Comparison of ENCODE assay signal across 29 cellular contexts in the genomic region with DNA sequence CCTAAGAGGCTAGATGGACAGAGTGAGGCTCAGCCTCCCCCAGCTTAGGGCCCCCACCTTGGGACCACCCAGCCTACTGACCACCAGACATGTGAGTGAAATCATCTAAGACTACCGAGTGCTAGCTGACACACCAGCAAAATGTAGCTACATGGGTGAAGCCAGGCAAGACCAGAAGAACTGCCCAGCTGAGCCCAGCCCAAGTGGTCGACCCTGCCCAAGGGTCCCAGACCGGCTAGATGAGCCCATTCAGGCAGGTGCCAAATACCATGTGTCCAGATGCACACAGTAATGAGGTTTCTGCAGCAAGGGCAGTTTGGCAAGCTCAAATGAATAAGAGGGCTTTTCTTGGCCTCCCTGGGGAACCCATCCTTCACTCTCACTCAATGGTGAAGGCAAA.
"Had no signal": no experiment of that assay in that cellular context is flagged by ENCODE, and none has a peak within 500 bp of the region (broad histone marks: within the 10 kb centered on the region; RNA-seq: fewer than 3 reads in every experiment).

No MANE protein-coding gene starts in this region.

- H3K27me3 Mint-ChIP-seq: activated CD4-positive, alpha-beta memory T cell treated with anti-CD3 and anti-CD28 coated beads for 36 hours; activated CD4-positive, alpha-beta T cell treated with anti-CD3 and anti-CD28 coated beads for 36 hours; activated CD4-positive, alpha-beta T cell treated with anti-CD3 and anti-CD28 coated beads, Interleukin-2, amount 10 ng/mL, durations not matched to agents 24 days and 14 days; activated CD8-positive, alpha-beta memory T cell treated with anti-CD3 and anti-CD28 coated beads, Interleukin-2, amount 10 ng/mL, durations not matched to agents 7 days and 5 days; activated naive CD4-positive, alpha-beta T cell treated with anti-CD3 and anti-CD28 coated beads, Interleukin-2, amount 10 ng/mL, durations not matched to agents 7 days and 5 days; activated naive CD8-positive, alpha-beta T cell treated with anti-CD3 and anti-CD28 coated beads, Interleukin-2, amount 10 ng/mL, durations not matched to agents 7 days and 5 days; activated T-cell treated with anti-CD3 and anti-CD28 coated beads, Interleukin-2, amount 50 U/mL, for 24 hours; T-helper 17 cell had no signal

- H3K4me3 ChIP-seq: body of pancreas, esophagus muscularis mucosa, gastroesophageal sphincter, heart right ventricle had no signal

- DNase-seq: activated CD4-positive, alpha-beta memory T cell treated with anti-CD3 and anti-CD28 coated beads for 36 hours; activated CD4-positive, alpha-beta T cell treated with anti-CD3 and anti-CD28 coated beads for 36 hours; activated CD4-positive, alpha-beta T cell treated with anti-CD3 and anti-CD28 coated beads, Interleukin-2, amount 10 ng/mL, durations not matched to agents 24 days and 14 days; activated CD4-positive, CD25-positive, alpha-beta regulatory T cell; activated CD4-positive, CD25-positive, alpha-beta regulatory T cell treated with anti-CD3 and anti-CD28 coated beads, Interleukin-2, amount 50 U/mL, for 72 hours; activated CD8-positive, alpha-beta memory T cell treated with anti-CD3 and anti-CD28 coated beads, Interleukin-2, amount 10 ng/mL, durations not matched to agents 7 days and 5 days; activated CD8-positive, alpha-beta memory T cell treated with anti-CD3 and anti-CD28 coated beads, Interleukin-2, amount 50 U/mL, for 4 hours; activated CD8-positive, alpha-beta T cell treated with anti-CD3 and anti-CD28 coated beads, Interleukin-2, amount 10 ng/mL, durations not matched to agents 7 days and 5 days; activated gamma-delta T cell; activated naive CD4-positive, alpha-beta T cell; activated naive CD4-positive, alpha-beta T cell treated with anti-CD3 and anti-CD28 coated beads, Interleukin-2, amount 10 ng/mL, durations not matched to agents 7 days and 5 days; activated naive CD8-positive, alpha-beta T cell treated with anti-CD3 and anti-CD28 coated beads, Interleukin-2, amount 10 ng/mL, durations not matched to agents 7 days and 5 days; activated T-cell treated with anti-CD3 and anti-CD28 coated beads, Interleukin-2, amount 50 U/mL, for 24 hours; activated T-cell treated with anti-CD3 and anti-CD28 coated beads, Interleukin-2, amount 50 U/mL, for 72 hours; amniotic stem cell; aorta; body of pancreas; caudate nucleus; effector CD8-positive, alpha-beta T cell; erythroblast; foreskin keratinocyte; heart right ventricle; T-helper 1 cell; T-helper 17 cell; T1000 had no signal

- H3K4me1 Mint-ChIP-seq: activated CD4-positive, alpha-beta T cell treated with anti-CD3 and anti-CD28 coated beads for 36 hours; activated CD4-positive, alpha-beta T cell treated with anti-CD3 and anti-CD28 coated beads, Interleukin-2, amount 10 ng/mL, durations not matched to agents 24 days and 14 days; activated CD8-positive, alpha-beta memory T cell treated with anti-CD3 and anti-CD28 coated beads, Interleukin-2, amount 10 ng/mL, durations not matched to agents 7 days and 5 days; activated naive CD4-positive, alpha-beta T cell treated with anti-CD3 and anti-CD28 coated beads, Interleukin-2, amount 10 ng/mL, durations not matched to agents 7 days and 5 days; activated naive CD8-positive, alpha-beta T cell treated with anti-CD3 and anti-CD28 coated beads, Interleukin-2, amount 10 ng/mL, durations not matched to agents 7 days and 5 days; T-helper 17 cell had no signal

- H3K27me3 ChIP-seq: body of pancreas, esophagus muscularis mucosa, foreskin keratinocyte, gastroesophageal sphincter, heart right ventricle had no signal

- H3K27ac Mint-ChIP-seq: activated CD4-positive, alpha-beta memory T cell treated with anti-CD3 and anti-CD28 coated beads for 36 hours; activated CD4-positive, alpha-beta T cell treated with anti-CD3 and anti-CD28 coated beads for 36 hours; activated CD4-positive, alpha-beta T cell treated with anti-CD3 and anti-CD28 coated beads, Interleukin-2, amount 10 ng/mL, durations not matched to agents 24 days and 14 days; activated CD8-positive, alpha-beta memory T cell treated with anti-CD3 and anti-CD28 coated beads, Interleukin-2, amount 10 ng/mL, durations not matched to agents 7 days and 5 days; activated CD8-positive, alpha-beta T cell treated with anti-CD3 and anti-CD28 coated beads, Interleukin-2, amount 10 ng/mL, durations not matched to agents 7 days and 5 days; activated naive CD4-positive, alpha-beta T cell treated with anti-CD3 and anti-CD28 coated beads, Interleukin-2, amount 10 ng/mL, durations not matched to agents 7 days and 5 days; activated naive CD8-positive, alpha-beta T cell treated with anti-CD3 and anti-CD28 coated beads, Interleukin-2, amount 10 ng/mL, durations not matched to agents 7 days and 5 days; activated T-cell treated with anti-CD3 and anti-CD28 coated beads, Interleukin-2, amount 50 U/mL, for 24 hours; activated T-cell treated with anti-CD3 and anti-CD28 coated beads, Interleukin-2, amount 50 U/mL, for 72 hours; T-helper 17 cell; T-helper 2 cell treated with Interferon-gamma antibody and Interleukin-4, amounts not matched to agents 5 μg/mL and 100 μg/mL, for 36 hours had no signal

- H3K27ac ChIP-seq: body of pancreas, esophagus muscularis mucosa, foreskin keratinocyte, gastroesophageal sphincter, heart right ventricle had no signal

- H3K4me3 Mint-ChIP-seq: activated CD4-positive, alpha-beta memory T cell treated with anti-CD3 and anti-CD28 coated beads for 36 hours; activated CD4-positive, alpha-beta T cell treated with anti-CD3 and anti-CD28 coated beads for 36 hours; activated CD4-positive, alpha-beta T cell treated with anti-CD3 and anti-CD28 coated beads, Interleukin-2, amount 10 ng/mL, durations not matched to agents 24 days and 14 days; activated CD8-positive, alpha-beta memory T cell treated with anti-CD3 and anti-CD28 coated beads, Interleukin-2, amount 10 ng/mL, durations not matched to agents 7 days and 5 days; activated CD8-positive, alpha-beta T cell treated with anti-CD3 and anti-CD28 coated beads, Interleukin-2, amount 10 ng/mL, durations not matched to agents 7 days and 5 days; activated naive CD4-positive, alpha-beta T cell treated with anti-CD3 and anti-CD28 coated beads, Interleukin-2, amount 10 ng/mL, durations not matched to agents 7 days and 5 days; activated naive CD8-positive, alpha-beta T cell treated with anti-CD3 and anti-CD28 coated beads, Interleukin-2, amount 10 ng/mL, durations not matched to agents 7 days and 5 days; activated T-cell treated with anti-CD3 and anti-CD28 coated beads, Interleukin-2, amount 50 U/mL, for 24 hours; activated T-cell treated with anti-CD3 and anti-CD28 coated beads, Interleukin-2, amount 50 U/mL, for 72 hours; T-helper 17 cell; T-helper 2 cell treated with Interferon-gamma antibody and Interleukin-4, amounts not matched to agents 5 μg/mL and 100 μg/mL, for 36 hours had no signal

- ATAC-seq: activated CD4-positive, alpha-beta T cell treated with anti-CD3 and anti-CD28 coated beads for 36 hours; activated CD8-positive, alpha-beta memory T cell treated with anti-CD3 and anti-CD28 coated beads, Interleukin-2, amount 10 ng/mL, durations not matched to agents 7 days and 5 days; activated CD8-positive, alpha-beta T cell treated with anti-CD3 and anti-CD28 coated beads, Interleukin-2, amount 10 ng/mL, durations not matched to agents 7 days and 5 days; activated naive CD4-positive, alpha-beta T cell treated with anti-CD3 and anti-CD28 coated beads, Interleukin-2, amount 50 U/mL, for 72 hours; activated T-cell treated with anti-CD3 and anti-CD28 coated beads, Interleukin-2, amount 50 U/mL, for 72 hours; body of pancreas; foreskin keratinocyte; gastroesophageal sphincter; T-helper 17 cell had no signal

- H3K4me1 ChIP-seq: body of pancreas, esophagus muscularis mucosa, foreskin keratinocyte, gastroesophageal sphincter, heart right ventricle had no signal
